In genomic region chr1:18786149-18786548, GRCh38 we compare ENCODE assay signal across 1 cellular context.
A peak's percentile ranks its signal among the peaks of the same experiment; 100 is the strongest.
TF ChIP-seq lines count a peak whose summit lies in the region.

No MANE protein-coding gene starts in this region.

TF ChIP-seq in K562, 482 proteins besides CTCF, POLR2A, EP300 and RAD21 (continued from another document):
- TF ChIP-seq ZNF76 (CRISPR knock-in tag; IDR thresholded peaks at IDR 0.05; ENCODE audit: borderline replicate concordance): no peak
- peak; percentile 14; the same call in 1 of the 2 replicates for TF ChIP-seq RAD51 (IDR thresholded peaks at IDR 0.05; ENCODE audit: borderline replicate concordance, low read depth)
- no peak for TF ChIP-seq MITF (IDR thresholded peaks at IDR 0.05)
- no peak for TF ChIP-seq TEAD1 (CRISPR knock-in tag; IDR thresholded peaks at IDR 0.05)
- TF ChIP-seq NR2C2 (CRISPR knock-in tag; IDR thresholded peaks at IDR 0.05): no peak
- TF ChIP-seq NR2C2 (tag; IDR thresholded peaks at IDR 0.05): no peak
- TF ChIP-seq, protein P1, sequence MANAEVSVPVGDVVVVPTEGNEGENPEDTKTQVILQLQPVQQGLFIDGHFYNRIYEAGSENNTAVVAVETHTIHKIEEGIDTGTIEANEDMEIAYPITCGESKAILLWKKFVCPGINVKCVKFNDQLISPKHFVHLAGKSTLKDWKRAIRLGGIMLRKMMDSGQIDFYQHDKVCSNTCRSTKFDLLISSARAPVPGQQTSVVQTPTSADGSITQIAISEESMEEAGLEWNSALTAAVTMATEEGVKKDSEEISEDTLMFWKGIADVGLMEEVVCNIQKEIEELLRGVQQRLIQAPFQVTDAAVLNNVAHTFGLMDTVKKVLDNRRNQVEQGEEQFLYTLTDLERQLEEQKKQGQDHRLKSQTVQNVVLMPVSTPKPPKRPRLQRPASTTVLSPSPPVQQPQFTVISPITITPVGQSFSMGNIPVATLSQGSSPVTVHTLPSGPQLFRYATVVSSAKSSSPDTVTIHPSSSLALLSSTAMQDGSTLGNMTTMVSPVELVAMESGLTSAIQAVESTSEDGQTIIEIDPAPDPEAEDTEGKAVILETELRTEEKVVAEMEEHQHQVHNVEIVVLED (CRISPR knock-in tag; IDR thresholded peaks at IDR 0.05): no peak
- TF ChIP-seq PURB (CRISPR knock-in tag; IDR thresholded peaks at IDR 0.05; ENCODE audit: low read depth): no peak
- TF ChIP-seq RBM25 (IDR thresholded peaks at IDR 0.05; ENCODE audit: low read depth, low read length, severe bottlenecking): peak; percentile 68
- TF ChIP-seq ELF4 (CRISPR knock-in tag; IDR thresholded peaks at IDR 0.05): no peak
- no peak for TF ChIP-seq ZNF444 (CRISPR knock-in tag; IDR thresholded peaks at IDR 0.05)
